In the genomic region with DNA sequence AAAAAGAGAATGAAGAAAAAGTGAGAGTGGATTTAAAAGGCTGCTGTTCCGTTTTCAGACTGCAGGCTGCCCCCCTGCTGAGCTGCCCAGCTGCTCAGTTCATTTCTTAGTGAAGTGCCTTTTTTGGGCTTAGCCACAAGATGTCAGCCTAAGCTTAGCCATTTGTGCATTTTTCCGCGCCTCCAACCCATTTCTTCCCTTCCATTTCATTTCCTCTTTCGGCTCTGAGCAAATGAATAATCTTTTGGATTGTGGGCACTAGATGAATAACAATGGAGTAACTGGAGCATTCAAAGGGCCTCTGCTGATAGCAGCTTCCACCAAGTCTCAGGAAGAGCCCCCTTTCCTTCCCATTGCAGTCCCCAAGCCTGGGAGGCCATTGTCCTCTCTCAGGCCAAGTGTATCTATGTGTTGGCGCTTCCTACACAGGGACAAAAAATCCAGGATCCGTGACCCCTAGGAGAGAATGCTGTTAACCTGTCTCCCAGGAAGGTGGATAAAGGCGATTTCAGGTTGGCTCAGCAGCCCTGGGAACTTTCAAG, we compare ENCODE assay signal across 8 cellular contexts.
DNase-seq lines count a peak whose midpoint lies in the region; ATAC-seq and TF ChIP-seq lines count a peak whose summit lies in the region.

No MANE protein-coding gene starts in this region.

- WGBS in sigmoid colon, 2 donors = 30 to 34% methylated on average over 7 of the region's 7 CpGs

- H3K36me3 ChIP-seq in sigmoid colon = no peaks in the 10 kb centered on the region

- ATAC-seq in GM21528 (IDR thresholded peaks at IDR 0.05; ENCODE audit: low FRiP score, unreplicated experiment) = peak; percentile 91

- TF ChIP-seq POLR2A in sigmoid colon (IDR thresholded peaks at IDR 0.05) = no peak

- H3K4me3 ChIP-seq in HL-60 (replicated peaks; ENCODE audit: insufficient read depth, low read length) (no peak overlapping the region), sigmoid colon (no peak overlapping the region)

- H3K27ac ChIP-seq in HL-60 (replicated peaks) (no peak overlapping the region), sigmoid colon (no peak overlapping the region)

- peaks cover 0 to 6% (median 1%) of the 10 kb centered on the region in 4 donors for H3K4me1 ChIP-seq in sigmoid colon

- intact Hi-C loops in sigmoid colon (cut with DNase I) = loop anchor here (2.0 kb wide), 1 partner anchor 182 kb away; no protein-coding TSS in a partner anchor

- H3K27me3 ChIP-seq in HL-60 (ENCODE audit: insufficient read depth, poor library complexity, severe bottlenecking) (no peaks in the 10 kb centered on the region), sigmoid colon (peaks cover 0 to 3% (median 0%) of the 10 kb centered on the region in 3 donors)

- peak; percentile 7 to 10 for DNase-seq in activated CD4-positive, alpha-beta T cell treated with anti-CD3 and anti-CD28 coated beads for 24 hours (ENCODE audit: low read depth in 2 of 2)
- DNase-seq in activated CD4-positive, alpha-beta T cell treated with anti-CD3 and anti-CD28 coated beads for 1 hour = no peak
- peak; percentile 24 to 57 for DNase-seq in HL-60 (ENCODE audit: low read depth in 1 of 2, low spot score in 1 of 2)
- peak; percentile 91 for DNase-seq in NCI-H82 (lab: John Stamatoyannopoulos, UW)
- peak in 49 of 58 donors; percentile 3 to 75 (median 32) for DNase-seq in anterior cingulate cortex (lab: John Stamatoyannopoulos, UW)
- DNase-seq in hepatic stellate cell (ENCODE audit: low spot score) = peak; percentile 69
- DNase-seq in sigmoid colon = no peak

- peak; percentile 71 for TF ChIP-seq CTCF in HL-60 (IDR thresholded peaks at IDR 0.05; ENCODE audit: insufficient read depth, low read length)
- TF ChIP-seq CTCF in sigmoid colon (IDR thresholded peaks at IDR 0.05) = peak; percentile 56 to 67 (median 62)

- no peak for TF ChIP-seq EP300 in sigmoid colon (IDR thresholded peaks at IDR 0.05)

- no peaks in the 10 kb centered on the region for H3K9me3 ChIP-seq in sigmoid colon

Comparison
In these comparisons a context has a peak if more than half of its experiments do, and no peak if none do; other contexts are left out.
1. DNase-seq: peak in activated CD4-positive, alpha-beta T cell treated with anti-CD3 and anti-CD28 coated beads for 24 hours (2 of 2), HL-60 (2 of 2), NCI-H82 (single experiment), anterior cingulate cortex (49 of 58) and hepatic stellate cell (single experiment); none in activated CD4-positive, alpha-beta T cell treated with anti-CD3 and anti-CD28 coated beads for 1 hour (single experiment) and sigmoid colon (single experiment).